In genomic region chr13:75482820-75483079, GRCh38 we compare ENCODE assay signal across 8 cellular contexts. TPM values are rescaled to one million over a fixed set of nuclear protein-coding genes. Genes with fewer than 3 reads are reported as not detected.
A peak's percentile ranks its signal among the peaks of the same experiment; 100 is the strongest.
DNase-seq lines count a peak whose midpoint lies in the region; ATAC-seq and TF ChIP-seq lines count a peak whose summit lies in the region.

No MANE protein-coding gene starts in this region.

- no peak for TF ChIP-seq POLR2A in NB4 (IDR thresholded peaks at IDR 0.05; ENCODE audit: extremely low read depth, insufficient read length)

- H4K20me1 ChIP-seq in BLaER1 treated with 17β-estradiol and CSF1 and Interleukin-3, amounts not matched to agents 10 nM and 100 nM, result peaks cover 0 to 31% (median 18%) of the 10 kb centered on the region in 11 experiments; a peak in 15 of 22 replicates

- H3K4me2 ChIP-seq in BLaER1 treated with 17β-estradiol and CSF1 and Interleukin-3, amounts not matched to agents 10 nM and 100 nM, result peak overlapping the region in 8 of 11 experiments; percentile 44 to 93 (median 81); a peak in 15 of 22 replicates

- H3K27ac Mint-ChIP-seq in nephron progenitor cell, result peak overlapping the region; percentile 99

- peak overlapping the region in 9 of 11 experiments; percentile 70 to 87 (median 83); a peak in 16 of 22 replicates for H3K27ac ChIP-seq in BLaER1 treated with 17β-estradiol and CSF1 and Interleukin-3, amounts not matched to agents 10 nM and 100 nM
- H3K27ac ChIP-seq in duodenal mucosa (ENCODE audit: low read depth, low read length), result no peak overlapping the region

- no peaks in the 10 kb centered on the region for H3K9me3 Mint-ChIP-seq in nephron progenitor cell

- no peaks in the 10 kb centered on the region for H3K27me3 ChIP-seq in BLaER1 treated with 17β-estradiol and CSF1 and Interleukin-3, amounts not matched to agents 10 nM and 100 nM
- peaks cover 0 to 4% of the 10 kb centered on the region in 2 donors for H3K27me3 ChIP-seq in duodenal mucosa (ENCODE audit: control insufficient read depth in 1 of 2, insufficient read depth in 2 of 2, low read length in 2 of 2)

- peak overlapping the region; percentile 93 for H3K4me3 Mint-ChIP-seq in nephron progenitor cell

- H3K4me1 Mint-ChIP-seq in nephron progenitor cell, result peaks cover 38% of the 10 kb centered on the region

- H3K36me3 Mint-ChIP-seq in nephron progenitor cell (ENCODE audit: low read depth), result no peaks in the 10 kb centered on the region

- no peak for DNase-seq in NB4 (ENCODE audit: low read depth)
- no peak for DNase-seq in nephron progenitor cell
- no peak for DNase-seq in NCI-H2081 treated with DMSO at 0.1 percent for 48 hours (lab: John Stamatoyannopoulos, UW)
- no peak for DNase-seq in HT-29 (ENCODE audit: low spot score)
- DNase-seq in COR-L47 (lab: John Stamatoyannopoulos, UW), result no peak

- H3K36me3 ChIP-seq in BLaER1 treated with 17β-estradiol and CSF1 and Interleukin-3, amounts not matched to agents 10 nM and 100 nM, result peaks cover 0 to 7% (median 0%) of the 10 kb centered on the region in 11 experiments; a peak in 2 of 22 replicates
- H3K36me3 ChIP-seq in duodenal mucosa (ENCODE audit: control insufficient read depth in 1 of 2, insufficient read depth in 2 of 2, low read length in 2 of 2), result no peaks in the 10 kb centered on the region

- H3K4me3 ChIP-seq in BLaER1 treated with 17β-estradiol and CSF1 and Interleukin-3, amounts not matched to agents 10 nM and 100 nM, result peak overlapping the region; percentile 81 to 94 (median 86); a peak in 17 of 20 replicates
- H3K4me3 ChIP-seq in NB4 (ENCODE audit: low read depth, low read length) (peak overlapping the region; percentile 55), duodenal mucosa (ENCODE audit: low read depth in 1 of 2, low read length in 2 of 2) (peak overlapping the region; percentile 77 to 79)

- peak overlapping the region in 9 of 11 experiments; percentile 79 to 90 (median 86); a peak in 14 of 22 replicates for H3K9ac ChIP-seq in BLaER1 treated with 17β-estradiol and CSF1 and Interleukin-3, amounts not matched to agents 10 nM and 100 nM
- peak overlapping the region in 1 of 2 donors; percentile 54 for H3K9ac ChIP-seq in duodenal mucosa (ENCODE audit: low read depth in 1 of 2, low read length in 2 of 2)

- TF ChIP-seq CTCF in NB4 (IDR thresholded peaks at IDR 0.05; ENCODE audit: low read depth, low read length) (no peak), nephron progenitor cell (IDR thresholded peaks at IDR 0.05) (no peak)

- peaks cover 51 to 71% (median 61%) of the 10 kb centered on the region in 10 experiments for H3K4me1 ChIP-seq in BLaER1 treated with 17β-estradiol and CSF1 and Interleukin-3, amounts not matched to agents 10 nM and 100 nM
- H3K4me1 ChIP-seq in duodenal mucosa (ENCODE audit: control insufficient read depth in 1 of 2, insufficient read depth in 2 of 2, low read length in 2 of 2), result peaks cover 0 to 7% of the 10 kb centered on the region in 2 donors

- peaks cover 7% of the 10 kb centered on the region for H3K27me3 Mint-ChIP-seq in nephron progenitor cell (ENCODE audit: low read depth, poor library complexity)

- H3K9me3 ChIP-seq in BLaER1 treated with 17β-estradiol and CSF1 and Interleukin-3, amounts not matched to agents 10 nM and 100 nM (replicated peaks in 1 of 11), result no peaks in the 10 kb centered on the region; a peak in 1 of 22 replicates
- no peaks in the 10 kb centered on the region for H3K9me3 ChIP-seq in duodenal mucosa (ENCODE audit: control insufficient read depth in 1 of 2, low read length in 2 of 2)

- ATAC-seq in HG03521 (IDR thresholded peaks at IDR 0.05; ENCODE audit: unreplicated experiment), result no peak

RNA-seq across cellular contexts. Expression of gene TBC1D4, which starts 0.8 kb away (rescaled TPM):
- 29.0 and 29.6 TPM in 2 replicates for total RNA-seq in HT-29 (2014; rRNA removed; shearing (Covaris generic))

RNA-seq across cellular contexts. Expression of gene COMMD6, which starts 54.9 kb away (rescaled TPM):
- total RNA-seq in HT-29 (2014; rRNA removed; shearing (Covaris generic)), result 37.6 and 50.9 TPM in 2 replicates
